In the genomic region with DNA sequence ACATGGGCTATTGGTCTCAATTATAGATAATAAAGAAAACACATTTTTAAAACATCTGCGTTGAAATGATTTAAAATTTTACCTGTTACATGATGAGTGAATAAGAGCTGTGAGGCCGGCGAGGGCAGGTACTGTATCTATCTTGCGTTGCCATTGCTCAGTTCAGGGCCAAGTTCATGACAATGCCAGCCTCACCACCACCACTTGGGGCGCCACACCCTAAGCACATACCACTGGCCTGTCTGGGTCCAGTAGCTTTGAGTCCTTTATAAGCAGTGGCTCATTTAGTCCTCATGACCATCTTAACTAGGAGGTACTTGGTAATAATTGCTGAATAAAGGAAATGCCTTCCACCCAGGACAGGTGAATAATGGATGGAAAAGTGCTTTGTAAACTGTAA, we compare ENCODE assay signal across 8 cellular contexts. TPM values are rescaled to one million over a fixed set of nuclear protein-coding genes. Genes with fewer than 3 reads are reported as not detected.
DNase-seq lines count a peak whose midpoint lies in the region; ATAC-seq and TF ChIP-seq lines count a peak whose summit lies in the region.

No MANE protein-coding gene starts in this region.

- H3K36me3 ChIP-seq in Loucy (ENCODE audit: insufficient read depth, low read length) = no peaks in the 10 kb centered on the region
- H3K36me3 ChIP-seq in iPS DF 6.9 (ENCODE audit: control insufficient read depth, insufficient read depth, low read length) = no peaks in the 10 kb centered on the region
- no peaks in the 10 kb centered on the region for H3K36me3 ChIP-seq in thoracic aorta

- ATAC-seq in thoracic aorta (ENCODE audit: insufficient number of reproducible peaks, low FRiP score, low read depth) = no peak
- no peak for ATAC-seq in HG03025 (IDR thresholded peaks at IDR 0.05; ENCODE audit: low FRiP score, unreplicated experiment)

- H3K27ac ChIP-seq in iPS DF 6.9 (ENCODE audit: low read length) (no peak overlapping the region), thoracic aorta (no peak overlapping the region)

- H3K27me3 ChIP-seq in Loucy (ENCODE audit: insufficient read depth, low read length, poor library complexity, severe bottlenecking) (no peaks in the 10 kb centered on the region), iPS DF 6.9 (ENCODE audit: control insufficient read depth, insufficient read depth, low read length) (no peaks in the 10 kb centered on the region), thoracic aorta (replicated peaks; ENCODE audit: insufficient read depth) (no peaks in the 10 kb centered on the region)

- H3K9me2 ChIP-seq in Loucy (replicated peaks; ENCODE audit: low read depth, low read length) = no peaks in the 10 kb centered on the region

- TF ChIP-seq CTCF in Loucy (conservative IDR thresholded peaks at IDR 0.05; ENCODE audit: low read length) (peak; percentile 94), thoracic aorta (IDR thresholded peaks at IDR 0.05) (peak; percentile 11)

- H3K9ac ChIP-seq in Loucy (ENCODE audit: low read depth, low read length, poor library complexity, severe bottlenecking) = no peak overlapping the region

- H3K4me1 ChIP-seq in Loucy (ENCODE audit: insufficient read depth, low read length, poor library complexity, severe bottlenecking) = peaks cover 36% of the 10 kb centered on the region
- no peaks in the 10 kb centered on the region for H3K4me1 ChIP-seq in iPS DF 6.9 (ENCODE audit: control insufficient read depth, insufficient read depth, low read length)
- peaks cover 7 to 28% of the 10 kb centered on the region in 2 donors for H3K4me1 ChIP-seq in thoracic aorta (ENCODE audit: control insufficient read depth in 1 of 2, low read depth in 2 of 2)

- H3K9me3 ChIP-seq in Loucy (ENCODE audit: insufficient read depth, low read depth, low read length) = no peaks in the 10 kb centered on the region
- H3K9me3 ChIP-seq in iPS DF 6.9 (ENCODE audit: control insufficient read depth, insufficient read depth, low read length) = no peaks in the 10 kb centered on the region
- H3K9me3 ChIP-seq in thoracic aorta = no peaks in the 10 kb centered on the region

- H3K4me3 ChIP-seq in Loucy (ENCODE audit: low read length, poor library complexity, severe bottlenecking) (no peak overlapping the region), iPS DF 6.9 (ENCODE audit: low read length) (no peak overlapping the region), thoracic aorta (no peak overlapping the region)

- H3K79me2 ChIP-seq in Loucy (ENCODE audit: insufficient read depth, low read length) = no peaks in the 10 kb centered on the region

- WGBS in iPS DF 6.9 (ENCODE audit: insufficient coverage, insufficient read length) = no CpG with 5 or more reads among the region's 5 CpGs

- H2AFZ ChIP-seq in Loucy (ENCODE audit: low read length) = no peak overlapping the region

- DNase-seq in NCI-H524 (lab: John Stamatoyannopoulos, UW) = peak; percentile 39 to 76
- no peak for DNase-seq in NCI-H524 treated with DMSO at 0.1 percent for 48 hours (lab: John Stamatoyannopoulos, UW)
- peak; percentile 55 to 61 for DNase-seq in activated CD4-positive, alpha-beta T cell treated with anti-CD3 and anti-CD28 coated beads, Interleukin-2, amount 50 U/mL, for 48 hours
- peak; percentile 60 for DNase-seq in iPS DF 6.9 (ENCODE audit: low read depth, low spot score)
- no peak for DNase-seq in thoracic aorta (ENCODE audit: low spot score)
- DNase-seq in retina = no peak

- H3K4me2 ChIP-seq in Loucy (ENCODE audit: low read depth, low read length, poor library complexity, severe bottlenecking) = no peak overlapping the region

- no peaks in the 10 kb centered on the region for H4K20me1 ChIP-seq in Loucy (ENCODE audit: insufficient read depth, low read length, poor library complexity, severe bottlenecking)

- H3F3A ChIP-seq in Loucy (ENCODE audit: low read depth) = peaks cover 11% of the 10 kb centered on the region

RNA-seq across cellular contexts. Expression of a gene that starts 14.5 kb away (rescaled TPM):
- not detected for total RNA-seq in thoracic aorta

RNA-seq across cellular contexts. Expression of a gene that starts 16.6 kb away (rescaled TPM):
- 10 to 100 TPM; 15.3 to 26.5 TPM for total RNA-seq in thoracic aorta

Comparison
In these comparisons a context has a peak if more than half of its experiments do, and no peak if none do; other contexts are left out.
1. DNase-seq: peak in NCI-H524 (2 of 2), activated CD4-positive, alpha-beta T cell treated with anti-CD3 and anti-CD28 coated beads, Interleukin-2, amount 50 U/mL, for 48 hours (2 of 2) and iPS DF 6.9 (single experiment); none in NCI-H524 treated with DMSO at 0.1 percent for 48 hours (single experiment), thoracic aorta (single experiment) and retina (single experiment).